1 cellular context compared by ENCODE assay signal in genomic region chrX:72268601-72269365, GRCh38.
TF ChIP-seq lines count a peak whose summit lies in the region.

No MANE protein-coding gene starts in this region.

TF ChIP-seq in endothelial cell of umbilical vein, 7 proteins besides CTCF, POLR2A, EP300 and RAD21:
- TF ChIP-seq GATA2 (IDR thresholded peaks at IDR 0.05; ENCODE audit: insufficient read depth, insufficient read length, low read depth, low read length), result no peak
- TF ChIP-seq MAX (IDR thresholded peaks at IDR 0.05; ENCODE audit: insufficient read depth, insufficient read length), result no peak
- no peak for TF ChIP-seq FOS (IDR thresholded peaks at IDR 0.05; ENCODE audit: borderline replicate concordance, insufficient read depth, low read length)
- TF ChIP-seq MYC (IDR thresholded peaks at IDR 0.05; ENCODE audit: low read depth, low read length), result no peak
- TF ChIP-seq POLR2AphosphoS5 (IDR thresholded peaks at IDR 0.05; ENCODE audit: insufficient read depth, low read depth, low read length), result no peak
- TF ChIP-seq EZH2 (IDR thresholded peaks at IDR 0.05; ENCODE audit: borderline replicate concordance, low read depth, low read length, severe bottlenecking), result no peak
- no peak for TF ChIP-seq JUN (IDR thresholded peaks at IDR 0.05; ENCODE audit: borderline replicate concordance, insufficient read depth, insufficient read length, low read depth)
